12 cellular contexts compared by ENCODE assay signal in the genomic region with DNA sequence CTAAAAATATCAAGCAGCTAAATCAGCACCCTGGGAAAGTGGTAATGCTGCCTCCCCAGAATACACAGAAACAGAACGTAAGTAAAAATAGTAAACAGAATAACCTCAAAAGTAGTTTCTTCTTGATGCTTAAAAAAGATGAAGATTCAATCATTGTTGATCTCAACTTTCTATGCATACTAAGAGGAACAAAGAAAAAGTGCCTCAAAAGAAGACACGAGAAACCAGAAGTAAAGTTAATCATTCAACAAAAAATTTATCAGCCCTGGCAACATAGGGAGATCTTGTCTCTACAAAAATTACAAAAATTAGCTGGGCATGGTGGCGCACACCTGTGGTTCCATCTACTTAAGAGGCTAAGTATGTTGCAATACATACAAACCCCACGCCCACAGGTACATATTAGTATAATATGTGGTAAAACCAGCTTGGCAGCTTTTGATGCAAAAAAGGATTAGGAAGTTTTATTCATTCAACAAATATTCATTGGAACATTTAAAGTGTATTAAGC.
A peak's percentile ranks its signal among the peaks of the same experiment; 100 is the strongest.
DNase-seq lines count a peak whose midpoint lies in the region; ATAC-seq lines count a peak whose summit lies in the region.
"Had no signal": no experiment of that assay in that cellular context is flagged by ENCODE, and none has a peak within 500 bp of the region (broad histone marks: within the 10 kb centered on the region; RNA-seq: fewer than 3 reads in every experiment).

No MANE protein-coding gene starts in this region.

- peak overlapping the region; percentile 57 for H3K27ac ChIP-seq in epithelial cell of prostate
- H3K27ac ChIP-seq: Peyer's patch had no signal

- ATAC-seq in GM18868 (IDR thresholded peaks at IDR 0.05; ENCODE audit: unreplicated experiment) = peak; percentile 79
- peak; percentile 83 for ATAC-seq in GM21619 (IDR thresholded peaks at IDR 0.05; ENCODE audit: unreplicated experiment)
- peak; percentile 85 for ATAC-seq in HG03139 (IDR thresholded peaks at IDR 0.05; ENCODE audit: unreplicated experiment)
- ATAC-seq: naive thymus-derived CD8-positive, alpha-beta T cell had no signal

- peak; percentile 60 for DNase-seq in epithelial cell of prostate (ENCODE audit: low read depth, low spot score)
- no peak for DNase-seq in C1 segment of cervical spinal cord (lab: John Stamatoyannopoulos, UW)
- DNase-seq in effector CD8-positive, alpha-beta T cell (lab: John Stamatoyannopoulos, UW) = no peak
- no peak for DNase-seq in NCI-H1930 (lab: John Stamatoyannopoulos, UW)
- no peak for DNase-seq in activated effector memory CD4-positive, alpha-beta T cell treated with Interleukin-2 at 50 U/mL for 16 hours
- DNase-seq: activated CD4-positive, CD25-positive, alpha-beta regulatory T cell; activated naive CD4-positive, alpha-beta T cell treated with anti-CD3 and anti-CD28 coated beads, Interleukin-2, amount 10 ng/mL, durations not matched to agents 7 days and 5 days; naive thymus-derived CD8-positive, alpha-beta T cell; Peyer's patch had no signal
